Comparison of ENCODE assay signal across 8 cellular contexts in genomic region chr7:144629598-144629997, GRCh38.
"Had no signal": no experiment of that assay in that cellular context is flagged by ENCODE, and none has a peak within 500 bp of the region (broad histone marks: within the 10 kb centered on the region; RNA-seq: fewer than 3 reads in every experiment).

No MANE protein-coding gene starts in this region.

- H3K4me2 ChIP-seq: KMS-11 had no signal

- ATAC-seq: K562 had no signal

- H3K27ac Mint-ChIP-seq: IgD-negative memory B cell had no signal

- DNase-seq: IMR-90, KBM-7, KG1 had no signal

- H3K4me3 ChIP-seq: K562 had no signal

- H3K27ac ChIP-seq: HL-60, KMS-11 had no signal

- H3K4me3 Mint-ChIP-seq: IgD-negative memory B cell had no signal

- H3K27me3 Mint-ChIP-seq: IgD-negative memory B cell had no signal

- FAIRE-seq: HTR-8/SVneo, K562 had no signal

- H3K9ac ChIP-seq: KMS-11 had no signal
